ENCODE assay signal across 8 cellular contexts in the genomic region with DNA sequence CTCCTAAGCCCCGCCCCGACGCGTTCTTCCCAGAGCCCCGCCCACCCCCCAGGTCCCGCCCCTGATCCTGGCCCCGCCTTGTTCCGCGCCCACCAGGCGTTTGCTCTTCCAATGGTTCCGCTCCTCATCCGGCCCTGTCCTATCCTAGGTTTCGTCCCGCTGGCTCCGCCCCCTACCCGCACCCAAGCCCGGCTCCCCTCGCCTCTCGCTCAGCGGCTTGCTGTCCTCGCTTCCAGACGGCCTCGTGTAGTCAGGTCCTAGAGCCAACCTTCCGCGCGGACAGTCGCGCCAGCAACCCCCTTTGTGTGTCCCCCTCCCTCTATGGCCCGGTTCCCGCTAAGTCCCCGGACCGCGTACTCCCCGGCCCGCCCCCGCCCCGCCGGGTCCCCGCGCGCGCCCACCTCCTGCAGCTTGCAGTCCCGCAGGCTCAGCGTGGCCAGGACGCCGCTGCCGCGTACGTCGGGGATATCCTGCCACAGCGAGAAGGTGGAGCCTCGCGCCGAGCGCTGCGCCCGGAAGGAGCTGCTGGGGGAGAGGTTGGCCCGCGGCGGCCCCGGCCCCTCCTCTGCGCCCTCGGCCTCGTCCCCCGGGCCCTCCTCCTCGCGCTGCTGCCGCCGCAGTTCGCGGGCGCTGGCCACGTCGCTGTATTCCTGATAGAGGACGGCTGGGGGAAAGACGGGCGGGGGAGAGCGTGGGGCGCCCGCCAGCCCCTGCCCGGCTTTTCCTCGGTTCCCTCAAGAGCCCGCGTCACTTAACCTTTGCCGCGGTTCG. TPM values are rescaled to one million over a fixed set of nuclear protein-coding genes. Genes with fewer than 3 reads are reported as not detected.
A peak's percentile ranks its signal among the peaks of the same experiment; 100 is the strongest.
DNase-seq lines count a peak whose midpoint lies in the region; ATAC-seq and TF ChIP-seq lines count a peak whose summit lies in the region.

No MANE protein-coding gene starts in this region.

- peaks cover 0 to 6% of the 10 kb centered on the region in 2 donors for H3K36me3 ChIP-seq in adrenal gland (replicated peaks in 1 of 2)
- H3K36me3 ChIP-seq in prostate gland = no peaks in the 10 kb centered on the region
- H3K36me3 ChIP-seq in urinary bladder (ENCODE audit: insufficient read depth) = no peaks in the 10 kb centered on the region

- peak overlapping the region; percentile 90 to 98 (median 94) for H3K27ac ChIP-seq in adrenal gland
- H3K27ac ChIP-seq in prostate gland = peak overlapping the region; percentile 86 to 87
- H3K27ac ChIP-seq in urinary bladder (ENCODE audit: low read depth) = peak overlapping the region; percentile 88

- H3K4me1 ChIP-seq in adrenal gland (replicated peaks in 1 of 2) = peaks cover 16 to 25% of the 10 kb centered on the region in 2 donors
- no peaks in the 10 kb centered on the region for H3K4me1 ChIP-seq in prostate gland (replicated peaks)
- no peaks in the 10 kb centered on the region for H3K4me1 ChIP-seq in urinary bladder (ENCODE audit: insufficient read depth)

- DNase-seq in GM12864 (ENCODE audit: low read depth) (peak; percentile 79), NCI-H1436 (lab: John Stamatoyannopoulos, UW) (peak; percentile 96), SW480 (ENCODE audit: low spot score) (peak; percentile 99), adrenal gland (peak; percentile 97 to 99 (median 99)), left ventricle myocardium superior (peak; percentile 98), prostate gland (ENCODE audit: low spot score) (peak; percentile 98)

- peak; percentile 27 to 84 for TF ChIP-seq POLR2A in adrenal gland (IDR thresholded peaks at IDR 0.05)
- TF ChIP-seq POLR2A in prostate gland (IDR thresholded peaks at IDR 0.05) = peak; percentile 84

- H3K9me3 ChIP-seq in adrenal gland (replicated peaks in 1 of 3) = no peaks in the 10 kb centered on the region
- no peaks in the 10 kb centered on the region for H3K9me3 ChIP-seq in prostate gland

- 0 to 1% (median 1%) methylated on average over 8 to 87 of the region's 87 CpGs for WGBS in adrenal gland, 4 donors
- 1% methylated on average over 73 of the region's 87 CpGs for WGBS in prostate gland
- under 1% methylated on average over 87 of the region's 87 CpGs for WGBS in urinary bladder

- H3K27me3 ChIP-seq in adrenal gland (no peaks in the 10 kb centered on the region), prostate gland (replicated peaks; ENCODE audit: insufficient read depth) (no peaks in the 10 kb centered on the region)

- ATAC-seq in HG02763 (IDR thresholded peaks at IDR 0.05; ENCODE audit: unreplicated experiment) (peak; percentile 66), left ventricle myocardium superior (peak; percentile 94)

- H3K4me3 ChIP-seq in GM12864 (ENCODE audit: low read depth, low read length) = peak overlapping the region; percentile 67
- peak overlapping the region in 3 of 4 donors; percentile 11 to 66 (median 24) for H3K4me3 ChIP-seq in adrenal gland
- peak overlapping the region; percentile 47 for H3K4me3 ChIP-seq in prostate gland
- peak overlapping the region; percentile 37 for H3K4me3 ChIP-seq in urinary bladder (ENCODE audit: low read depth, low read length)

- intact Hi-C loops in adrenal gland (cut with DNase I) = no loop called here
- intact Hi-C loops in left ventricle myocardium superior (cut with micrococcal nuclease) = no loop called here
- intact Hi-C loops in prostate gland (cut with DNase I) = loop anchor here (5.0 kb wide), 2 partner anchors 36 to 146 kb away; a partner anchor contains a TSS

- TF ChIP-seq CTCF in GM12864 (IDR thresholded peaks at IDR 0.05; ENCODE audit: low read depth, low read length, missing control alignments) (no peak), adrenal gland (IDR thresholded peaks at IDR 0.05) (no peak), prostate gland (IDR thresholded peaks at IDR 0.05) (no peak)

RNA-seq across cellular contexts. Expression of a gene that starts 5.7 kb away (rescaled TPM):
- total RNA-seq in adrenal gland (10 to 100 TPM; 11.4 to 46.2 (median 23.8) TPM), left ventricle myocardium superior (2.0 TPM), prostate gland (10 to 100 TPM; 13.1 to 18.8 TPM), urinary bladder (6.9 TPM)
- polyA plus RNA-seq in adrenal gland (10 to 100 TPM; 19.1 to 28.2 (median 19.1) TPM), urinary bladder (15.2 TPM)

RNA-seq across cellular contexts. Expression of a gene that starts 30.3 kb away (rescaled TPM):
- total RNA-seq in adrenal gland (10 to 100 TPM; 10.5 to 21.3 (median 13.9) TPM), left ventricle myocardium superior (9.7 TPM), prostate gland (10 to 100 TPM in 1 of 2 donors, 1 to 10 TPM in 1; 5.5 to 12.9 TPM), urinary bladder (3.2 TPM)
- polyA plus RNA-seq in adrenal gland (1 to 10 TPM; 2.8 to 6.3 (median 3.0) TPM), urinary bladder (8.5 TPM)

RNA-seq across cellular contexts. Expression of a gene that starts 50.9 kb away (rescaled TPM):
- total RNA-seq in adrenal gland = 10 to 100 TPM; 11.8 to 49.5 (median 19.2) TPM
- polyA plus RNA-seq in adrenal gland = 10 to 100 TPM in 2 of 3 donors, 1 to 10 TPM in 1; 2.7 to 15.3 (median 11.5) TPM
- total RNA-seq in left ventricle myocardium superior = 7.6 TPM
- total RNA-seq in prostate gland = 10 to 100 TPM; 14.8 to 17.7 TPM
- 11.3 TPM for total RNA-seq in urinary bladder
- 16.2 TPM for polyA plus RNA-seq in urinary bladder

Comparison
In these comparisons a context has a peak if more than half of its experiments do, and no peak if none do; other contexts are left out.
1. Peak in every context shown above with its lines: DNase-seq, ATAC-seq, H3K4me3 ChIP-seq and H3K27ac ChIP-seq.